1 cellular context compared by ENCODE assay signal in the genomic region with DNA sequence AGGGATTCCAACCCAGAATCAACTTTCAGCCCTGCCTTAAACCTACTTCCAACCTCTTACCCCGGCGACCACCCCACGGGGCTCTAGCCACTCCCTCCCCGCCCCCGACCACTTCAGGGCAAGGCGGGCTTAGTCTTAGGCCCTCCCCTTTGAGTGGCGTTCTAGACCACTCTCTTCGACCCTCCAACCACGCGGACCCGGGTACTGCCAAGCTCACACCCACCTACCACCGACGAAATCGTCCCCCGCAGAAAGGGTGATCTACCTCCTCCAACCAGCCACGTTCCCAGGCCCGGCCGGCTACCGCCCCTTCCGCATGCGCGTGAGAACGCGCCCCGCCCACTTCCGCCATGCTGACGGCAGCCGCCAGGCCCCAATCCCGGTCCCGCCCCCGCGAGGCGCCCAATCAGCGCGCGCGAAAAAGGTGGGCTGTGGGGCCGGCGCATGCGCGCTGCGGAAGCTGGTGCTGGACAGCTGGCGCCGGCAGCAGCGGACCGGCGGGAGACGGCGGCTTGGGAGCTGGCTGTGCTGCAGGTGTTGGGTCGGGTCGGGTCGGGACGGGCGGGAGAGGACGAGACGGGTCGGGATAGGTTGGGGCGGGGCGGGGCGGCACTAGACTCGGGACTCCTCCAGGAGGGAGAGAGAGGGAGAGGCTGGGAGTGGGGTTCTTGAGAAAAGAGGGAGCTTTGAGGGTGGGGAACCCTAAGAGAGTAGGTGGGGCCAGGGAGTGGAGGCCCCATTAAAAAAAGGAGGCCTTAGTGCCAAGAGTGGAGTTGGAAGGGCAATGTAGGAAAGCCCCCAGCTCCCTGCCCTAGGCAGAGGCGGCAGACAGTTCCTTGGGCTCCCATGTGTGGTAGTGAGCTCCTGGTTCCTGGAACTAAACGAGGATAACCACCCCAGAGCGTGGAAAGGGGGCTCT.
TF ChIP-seq lines count a peak whose summit lies in the region.

A gene with protein sequence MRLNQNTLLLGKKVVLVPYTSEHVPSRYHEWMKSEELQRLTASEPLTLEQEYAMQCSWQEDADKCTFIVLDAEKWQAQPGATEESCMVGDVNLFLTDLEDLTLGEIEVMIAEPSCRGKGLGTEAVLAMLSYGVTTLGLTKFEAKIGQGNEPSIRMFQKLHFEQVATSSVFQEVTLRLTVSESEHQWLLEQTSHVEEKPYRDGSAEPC (minus strand): TSS at position 302 of the 919 bp plus-strand sequence. CDS start 647 bp downstream, outside the sequence.

TF ChIP-seq in K562, 482 proteins besides CTCF, POLR2A, EP300 and RAD21 (continued from another document and continues in another):
- TF ChIP-seq, protein P1, sequence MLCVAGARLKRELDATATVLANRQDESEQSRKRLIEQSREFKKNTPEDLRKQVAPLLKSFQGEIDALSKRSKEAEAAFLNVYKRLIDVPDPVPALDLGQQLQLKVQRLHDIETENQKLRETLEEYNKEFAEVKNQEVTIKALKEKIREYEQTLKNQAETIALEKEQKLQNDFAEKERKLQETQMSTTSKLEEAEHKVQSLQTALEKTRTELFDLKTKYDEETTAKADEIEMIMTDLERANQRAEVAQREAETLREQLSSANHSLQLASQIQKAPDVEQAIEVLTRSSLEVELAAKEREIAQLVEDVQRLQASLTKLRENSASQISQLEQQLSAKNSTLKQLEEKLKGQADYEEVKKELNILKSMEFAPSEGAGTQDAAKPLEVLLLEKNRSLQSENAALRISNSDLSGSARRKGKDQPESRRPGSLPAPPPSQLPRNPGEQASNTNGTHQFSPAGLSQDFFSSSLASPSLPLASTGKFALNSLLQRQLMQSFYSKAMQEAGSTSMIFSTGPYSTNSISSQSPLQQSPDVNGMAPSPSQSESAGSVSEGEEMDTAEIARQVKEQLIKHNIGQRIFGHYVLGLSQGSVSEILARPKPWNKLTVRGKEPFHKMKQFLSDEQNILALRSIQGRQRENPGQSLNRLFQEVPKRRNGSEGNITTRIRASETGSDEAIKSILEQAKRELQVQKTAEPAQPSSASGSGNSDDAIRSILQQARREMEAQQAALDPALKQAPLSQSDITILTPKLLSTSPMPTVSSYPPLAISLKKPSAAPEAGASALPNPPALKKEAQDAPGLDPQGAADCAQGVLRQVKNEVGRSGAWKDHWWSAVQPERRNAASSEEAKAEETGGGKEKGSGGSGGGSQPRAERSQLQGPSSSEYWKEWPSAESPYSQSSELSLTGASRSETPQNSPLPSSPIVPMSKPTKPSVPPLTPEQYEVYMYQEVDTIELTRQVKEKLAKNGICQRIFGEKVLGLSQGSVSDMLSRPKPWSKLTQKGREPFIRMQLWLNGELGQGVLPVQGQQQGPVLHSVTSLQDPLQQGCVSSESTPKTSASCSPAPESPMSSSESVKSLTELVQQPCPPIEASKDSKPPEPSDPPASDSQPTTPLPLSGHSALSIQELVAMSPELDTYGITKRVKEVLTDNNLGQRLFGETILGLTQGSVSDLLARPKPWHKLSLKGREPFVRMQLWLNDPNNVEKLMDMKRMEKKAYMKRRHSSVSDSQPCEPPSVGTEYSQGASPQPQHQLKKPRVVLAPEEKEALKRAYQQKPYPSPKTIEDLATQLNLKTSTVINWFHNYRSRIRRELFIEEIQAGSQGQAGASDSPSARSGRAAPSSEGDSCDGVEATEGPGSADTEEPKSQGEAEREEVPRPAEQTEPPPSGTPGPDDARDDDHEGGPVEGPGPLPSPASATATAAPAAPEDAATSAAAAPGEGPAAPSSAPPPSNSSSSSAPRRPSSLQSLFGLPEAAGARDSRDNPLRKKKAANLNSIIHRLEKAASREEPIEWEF (CRISPR knock-in tag; IDR thresholded peaks at IDR 0.05): no peak
- TF ChIP-seq FOXA1 (IDR thresholded peaks at IDR 0.05; ENCODE audit: borderline replicate concordance) (no peak), TCF7L2 (IDR thresholded peaks at IDR 0.05; ENCODE audit: low read depth, low read length) (no peak), RBM17 (IDR thresholded peaks at IDR 0.05; ENCODE audit: borderline replicate concordance, low read depth, low read length) (no peak), ZNF586 (CRISPR knock-in tag; conservative IDR thresholded peaks at IDR 0.05) (no peak), CBX1 (IDR thresholded peaks at IDR 0.05; ENCODE audit: low read depth) (no peak), RBM39 (optimal IDR thresholded peaks at IDR 0.05; ENCODE audit: low read depth, low read length) (no peak), JUND (IDR thresholded peaks at IDR 0.05; ENCODE audit: borderline replicate concordance, low read depth, low read length) (peak; percentile 39), JUND (tag; IDR thresholded peaks at IDR 0.05; ENCODE audit: borderline replicate concordance, low read depth, low read length) (no peak), ZNF143 (CRISPR knock-in tag; IDR thresholded peaks at IDR 0.05) (no peak), SP1 (CRISPR knock-in tag; IDR thresholded peaks at IDR 0.05) (peak; percentile 97), KHSRP (IDR thresholded peaks at IDR 0.05) (no peak), TAF9B (IDR thresholded peaks at IDR 0.05; ENCODE audit: partially characterized antibody) (no peak), FOXK2 (conservative IDR thresholded peaks at IDR 0.05 in 1 of 2, IDR thresholded peaks at IDR 0.05 in 1 of 2; ENCODE audit: low read depth in 2 of 2) (no peak), SNRNP70 (optimal IDR thresholded peaks at IDR 0.05; ENCODE audit: low read depth, low read length) (no peak), ZNF644 (tag; IDR thresholded peaks at IDR 0.05; ENCODE audit: low read depth) (no peak), MEF2D (tag; conservative IDR thresholded peaks at IDR 0.05; ENCODE audit: low read depth) (no peak), CHD1 (IDR thresholded peaks at IDR 0.05; ENCODE audit: low read length) (no peak), TGIF2 (CRISPR knock-in tag; IDR thresholded peaks at IDR 0.05) (no peak), GABPA (tag; conservative IDR thresholded peaks at IDR 0.05; ENCODE audit: low read depth) (peak; percentile 92), ATF7 (IDR thresholded peaks at IDR 0.05) (peak; percentile 75), NUFIP1 (IDR thresholded peaks at IDR 0.05; ENCODE audit: partially characterized antibody) (no peak), ETV6 (IDR thresholded peaks at IDR 0.05; ENCODE audit: borderline replicate concordance in 1 of 2, low read depth in 2 of 2, low read length in 1 of 2) (no peak), ETV6 (CRISPR knock-in tag; IDR thresholded peaks at IDR 0.05; ENCODE audit: borderline replicate concordance) (no peak), NFE2L1 (tag; IDR thresholded peaks at IDR 0.05; ENCODE audit: borderline replicate concordance, low read depth) (no peak), KAT7 (CRISPR knock-in tag; IDR thresholded peaks at IDR 0.05; ENCODE audit: borderline replicate concordance) (0 out of 2 replicates have a peak, but pooled peaks have one; percentile 36), SIRT6 (IDR thresholded peaks at IDR 0.05; ENCODE audit: low read depth, low read length) (no peak), BRCA1 (IDR thresholded peaks at IDR 0.05) (no peak), BRCA1 (CRISPR knock-in tag; IDR thresholded peaks at IDR 0.05) (no peak), RBM14 (IDR thresholded peaks at IDR 0.05; ENCODE audit: borderline replicate concordance, insufficient read depth, low read depth, low read length) (no peak), MTA1 (IDR thresholded peaks at IDR 0.05; ENCODE audit: borderline replicate concordance) (no peak), PRMT5 (CRISPR knock-in tag; IDR thresholded peaks at IDR 0.05) (no peak), IFI16 (CRISPR knock-in tag; IDR thresholded peaks at IDR 0.05) (no peak)
- TF ChIP-seq, protein P2, sequence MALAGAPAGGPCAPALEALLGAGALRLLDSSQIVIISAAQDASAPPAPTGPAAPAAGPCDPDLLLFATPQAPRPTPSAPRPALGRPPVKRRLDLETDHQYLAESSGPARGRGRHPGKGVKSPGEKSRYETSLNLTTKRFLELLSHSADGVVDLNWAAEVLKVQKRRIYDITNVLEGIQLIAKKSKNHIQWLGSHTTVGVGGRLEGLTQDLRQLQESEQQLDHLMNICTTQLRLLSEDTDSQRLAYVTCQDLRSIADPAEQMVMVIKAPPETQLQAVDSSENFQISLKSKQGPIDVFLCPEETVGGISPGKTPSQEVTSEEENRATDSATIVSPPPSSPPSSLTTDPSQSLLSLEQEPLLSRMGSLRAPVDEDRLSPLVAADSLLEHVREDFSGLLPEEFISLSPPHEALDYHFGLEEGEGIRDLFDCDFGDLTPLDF (CRISPR knock-in tag; IDR thresholded peaks at IDR 0.05): no peak
- TF ChIP-seq, protein P3, sequence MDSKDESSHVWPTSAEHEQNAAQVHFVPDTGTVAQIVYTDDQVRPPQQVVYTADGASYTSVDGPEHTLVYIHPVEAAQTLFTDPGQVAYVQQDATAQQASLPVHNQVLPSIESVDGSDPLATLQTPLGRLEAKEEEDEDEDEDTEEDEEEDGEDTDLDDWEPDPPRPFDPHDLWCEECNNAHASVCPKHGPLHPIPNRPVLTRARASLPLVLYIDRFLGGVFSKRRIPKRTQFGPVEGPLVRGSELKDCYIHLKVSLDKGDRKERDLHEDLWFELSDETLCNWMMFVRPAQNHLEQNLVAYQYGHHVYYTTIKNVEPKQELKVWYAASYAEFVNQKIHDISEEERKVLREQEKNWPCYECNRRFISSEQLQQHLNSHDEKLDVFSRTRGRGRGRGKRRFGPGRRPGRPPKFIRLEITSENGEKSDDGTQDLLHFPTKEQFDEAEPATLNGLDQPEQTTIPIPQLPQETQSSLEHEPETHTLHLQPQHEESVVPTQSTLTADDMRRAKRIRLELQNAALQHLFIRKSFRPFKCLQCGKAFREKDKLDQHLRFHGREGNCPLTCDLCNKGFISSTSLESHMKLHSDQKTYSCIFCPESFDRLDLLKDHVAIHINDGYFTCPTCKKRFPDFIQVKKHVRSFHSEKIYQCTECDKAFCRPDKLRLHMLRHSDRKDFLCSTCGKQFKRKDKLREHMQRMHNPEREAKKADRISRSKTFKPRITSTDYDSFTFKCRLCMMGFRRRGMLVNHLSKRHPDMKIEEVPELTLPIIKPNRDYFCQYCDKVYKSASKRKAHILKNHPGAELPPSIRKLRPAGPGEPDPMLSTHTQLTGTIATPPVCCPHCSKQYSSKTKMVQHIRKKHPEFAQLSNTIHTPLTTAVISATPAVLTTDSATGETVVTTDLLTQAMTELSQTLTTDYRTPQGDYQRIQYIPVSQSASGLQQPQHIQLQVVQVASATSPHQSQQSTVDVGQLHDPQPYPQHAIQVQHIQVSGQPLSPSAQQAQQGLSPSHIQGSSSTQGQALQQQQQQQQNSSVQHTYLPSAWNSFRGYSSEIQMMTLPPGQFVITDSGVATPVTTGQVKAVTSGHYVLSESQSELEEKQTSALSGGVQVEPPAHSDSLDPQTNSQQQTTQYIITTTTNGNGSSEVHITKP (IDR thresholded peaks at IDR 0.05; ENCODE audit: partially characterized antibody): peak; percentile 63
- TF ChIP-seq, protein P4, sequence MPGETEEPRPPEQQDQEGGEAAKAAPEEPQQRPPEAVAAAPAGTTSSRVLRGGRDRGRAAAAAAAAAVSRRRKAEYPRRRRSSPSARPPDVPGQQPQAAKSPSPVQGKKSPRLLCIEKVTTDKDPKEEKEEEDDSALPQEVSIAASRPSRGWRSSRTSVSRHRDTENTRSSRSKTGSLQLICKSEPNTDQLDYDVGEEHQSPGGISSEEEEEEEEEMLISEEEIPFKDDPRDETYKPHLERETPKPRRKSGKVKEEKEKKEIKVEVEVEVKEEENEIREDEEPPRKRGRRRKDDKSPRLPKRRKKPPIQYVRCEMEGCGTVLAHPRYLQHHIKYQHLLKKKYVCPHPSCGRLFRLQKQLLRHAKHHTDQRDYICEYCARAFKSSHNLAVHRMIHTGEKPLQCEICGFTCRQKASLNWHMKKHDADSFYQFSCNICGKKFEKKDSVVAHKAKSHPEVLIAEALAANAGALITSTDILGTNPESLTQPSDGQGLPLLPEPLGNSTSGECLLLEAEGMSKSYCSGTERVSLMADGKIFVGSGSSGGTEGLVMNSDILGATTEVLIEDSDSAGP (CRISPR knock-in tag; IDR thresholded peaks at IDR 0.05): no peak
- TF ChIP-seq, protein P5, sequence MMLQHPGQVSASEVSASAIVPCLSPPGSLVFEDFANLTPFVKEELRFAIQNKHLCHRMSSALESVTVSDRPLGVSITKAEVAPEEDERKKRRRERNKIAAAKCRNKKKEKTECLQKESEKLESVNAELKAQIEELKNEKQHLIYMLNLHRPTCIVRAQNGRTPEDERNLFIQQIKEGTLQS (IDR thresholded peaks at IDR 0.05): no peak
- TF ChIP-seq, protein P5 (CRISPR knock-in tag; conservative IDR thresholded peaks at IDR 0.05): 0 out of 2 replicates have a peak, but pooled peaks have one; percentile 36
- TF ChIP-seq, protein P6, sequence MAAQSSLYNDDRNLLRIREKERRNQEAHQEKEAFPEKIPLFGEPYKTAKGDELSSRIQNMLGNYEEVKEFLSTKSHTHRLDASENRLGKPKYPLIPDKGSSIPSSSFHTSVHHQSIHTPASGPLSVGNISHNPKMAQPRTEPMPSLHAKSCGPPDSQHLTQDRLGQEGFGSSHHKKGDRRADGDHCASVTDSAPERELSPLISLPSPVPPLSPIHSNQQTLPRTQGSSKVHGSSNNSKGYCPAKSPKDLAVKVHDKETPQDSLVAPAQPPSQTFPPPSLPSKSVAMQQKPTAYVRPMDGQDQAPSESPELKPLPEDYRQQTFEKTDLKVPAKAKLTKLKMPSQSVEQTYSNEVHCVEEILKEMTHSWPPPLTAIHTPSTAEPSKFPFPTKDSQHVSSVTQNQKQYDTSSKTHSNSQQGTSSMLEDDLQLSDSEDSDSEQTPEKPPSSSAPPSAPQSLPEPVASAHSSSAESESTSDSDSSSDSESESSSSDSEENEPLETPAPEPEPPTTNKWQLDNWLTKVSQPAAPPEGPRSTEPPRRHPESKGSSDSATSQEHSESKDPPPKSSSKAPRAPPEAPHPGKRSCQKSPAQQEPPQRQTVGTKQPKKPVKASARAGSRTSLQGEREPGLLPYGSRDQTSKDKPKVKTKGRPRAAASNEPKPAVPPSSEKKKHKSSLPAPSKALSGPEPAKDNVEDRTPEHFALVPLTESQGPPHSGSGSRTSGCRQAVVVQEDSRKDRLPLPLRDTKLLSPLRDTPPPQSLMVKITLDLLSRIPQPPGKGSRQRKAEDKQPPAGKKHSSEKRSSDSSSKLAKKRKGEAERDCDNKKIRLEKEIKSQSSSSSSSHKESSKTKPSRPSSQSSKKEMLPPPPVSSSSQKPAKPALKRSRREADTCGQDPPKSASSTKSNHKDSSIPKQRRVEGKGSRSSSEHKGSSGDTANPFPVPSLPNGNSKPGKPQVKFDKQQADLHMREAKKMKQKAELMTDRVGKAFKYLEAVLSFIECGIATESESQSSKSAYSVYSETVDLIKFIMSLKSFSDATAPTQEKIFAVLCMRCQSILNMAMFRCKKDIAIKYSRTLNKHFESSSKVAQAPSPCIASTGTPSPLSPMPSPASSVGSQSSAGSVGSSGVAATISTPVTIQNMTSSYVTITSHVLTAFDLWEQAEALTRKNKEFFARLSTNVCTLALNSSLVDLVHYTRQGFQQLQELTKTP (IDR thresholded peaks at IDR 0.05; ENCODE audit: low read depth in 1 of 2, partially characterized antibody in 2 of 2): no peak
- TF ChIP-seq, protein P7, sequence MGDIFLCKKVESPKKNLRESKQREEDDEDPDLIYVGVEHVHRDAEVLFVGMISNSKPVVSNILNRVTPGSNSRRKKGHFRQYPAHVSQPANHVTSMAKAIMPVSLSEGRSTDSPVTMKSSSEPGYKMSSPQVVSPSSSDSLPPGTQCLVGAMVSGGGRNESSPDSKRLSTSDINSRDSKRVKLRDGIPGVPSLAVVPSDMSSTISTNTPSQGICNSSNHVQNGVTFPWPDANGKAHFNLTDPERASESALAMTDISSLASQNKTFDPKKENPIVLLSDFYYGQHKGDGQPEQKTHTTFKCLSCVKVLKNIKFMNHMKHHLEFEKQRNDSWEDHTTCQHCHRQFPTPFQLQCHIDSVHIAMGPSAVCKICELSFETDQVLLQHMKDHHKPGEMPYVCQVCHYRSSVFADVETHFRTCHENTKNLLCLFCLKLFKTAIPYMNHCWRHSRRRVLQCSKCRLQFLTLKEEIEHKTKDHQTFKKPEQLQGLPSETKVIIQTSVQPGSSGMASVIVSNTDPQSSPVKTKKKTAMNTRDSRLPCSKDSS (IDR thresholded peaks at IDR 0.05; ENCODE audit: low read depth, partially characterized antibody): no peak
